1 cellular context compared by ENCODE assay signal in genomic region chr9:122807271-122807900, GRCh38.
TF ChIP-seq lines count a peak whose summit lies in the region.

No MANE protein-coding gene starts in this region.

TF ChIP-seq in HepG2, 621 proteins besides CTCF, POLR2A, EP300 and RAD21:
- no peak for TF ChIP-seq NR0B2 (CRISPR knock-in tag; IDR thresholded peaks at IDR 0.05)
- TF ChIP-seq ZNF232 (CRISPR knock-in tag; IDR thresholded peaks at IDR 0.05; ENCODE audit: borderline replicate concordance) = no peak
- no peak for TF ChIP-seq ZNF572 (CRISPR knock-in tag; IDR thresholded peaks at IDR 0.05)
- no peak for TF ChIP-seq ZKSCAN5 (CRISPR knock-in tag; IDR thresholded peaks at IDR 0.05)
- no peak for TF ChIP-seq ZNF776 (CRISPR knock-in tag; IDR thresholded peaks at IDR 0.05)
- TF ChIP-seq JUNB (CRISPR knock-in tag; IDR thresholded peaks at IDR 0.05; ENCODE audit: borderline replicate concordance) = no peak
- no peak for TF ChIP-seq ZFX (CRISPR knock-in tag; IDR thresholded peaks at IDR 0.05; ENCODE audit: low read depth)
- TF ChIP-seq THRA (CRISPR knock-in tag; IDR thresholded peaks at IDR 0.05; ENCODE audit: borderline replicate concordance) = no peak
- no peak for TF ChIP-seq JUND (CRISPR knock-in tag; IDR thresholded peaks at IDR 0.05)
- TF ChIP-seq TFDP1 (CRISPR knock-in tag; IDR thresholded peaks at IDR 0.05; ENCODE audit: borderline replicate concordance) = no peak
- TF ChIP-seq ATF6 (CRISPR knock-in tag; conservative IDR thresholded peaks at IDR 0.05) = no peak
TF ChIP-seq in HepG2: peak in this region for 0.
